ENCODE assay signal across 12 cellular contexts in genomic region chr17:49647256-49647585, GRCh38. TPM values are rescaled to one million over a fixed set of nuclear protein-coding genes. Genes with fewer than 3 reads are reported as not detected.
DNase-seq lines count a peak whose midpoint lies in the region; ATAC-seq, FAIRE-seq and TF ChIP-seq lines count a peak whose summit lies in the region.
"Had no signal": no experiment of that assay in that cellular context is flagged by ENCODE, and none has a peak within 500 bp of the region (broad histone marks: within the 10 kb centered on the region; RNA-seq: fewer than 3 reads in every experiment).

No MANE protein-coding gene starts in this region.

- H3K36me3 ChIP-seq in astrocyte (ENCODE audit: insufficient read depth, low read length): no peaks in the 10 kb centered on the region
- H3K36me3 ChIP-seq in lung (ENCODE audit: control insufficient read depth in 2 of 2, insufficient read depth in 2 of 2, low read length in 2 of 2): peaks cover 0 to 1% of the 10 kb centered on the region in 2 donors
- no peaks in the 10 kb centered on the region for H3K36me3 ChIP-seq in upper lobe of right lung

- H2AFZ ChIP-seq in astrocyte (ENCODE audit: low read depth, low read length): no peak overlapping the region

- no peak for FAIRE-seq in astrocyte (lab: Jason Lieb, UNC)

- no peak overlapping the region for H3K9ac ChIP-seq in astrocyte (ENCODE audit: low read length)

- H3K4me1 ChIP-seq in astrocyte (ENCODE audit: insufficient read depth, low read length) (peaks cover 12% of the 10 kb centered on the region), lung (ENCODE audit: control insufficient read depth in 2 of 2, insufficient read depth in 2 of 2, low read length in 2 of 2) (peaks cover 2 to 20% of the 10 kb centered on the region in 2 donors), upper lobe of right lung (peaks cover 31% of the 10 kb centered on the region)

- intact Hi-C loops in upper lobe of right lung (cut with DNase I): no loop called here

- no peaks in the 10 kb centered on the region for H3K27me3 ChIP-seq in astrocyte (ENCODE audit: insufficient read depth, low read length)
- no peaks in the 10 kb centered on the region for H3K27me3 ChIP-seq in lung (ENCODE audit: control insufficient read depth, insufficient read depth)
- H3K27me3 ChIP-seq in upper lobe of right lung: no peaks in the 10 kb centered on the region

- H3K79me2 ChIP-seq in astrocyte (ENCODE audit: insufficient read depth, low read length): peaks cover 72% of the 10 kb centered on the region

- peak overlapping the region; percentile 8 for H3K27ac ChIP-seq in astrocyte (ENCODE audit: low read depth, low read length)
- H3K27ac ChIP-seq in lung (ENCODE audit: low read depth in 1 of 2, low read length in 1 of 2): peak overlapping the region; percentile 70 to 80
- peak overlapping the region; percentile 80 for H3K27ac ChIP-seq in upper lobe of right lung

- peaks cover 3% of the 10 kb centered on the region for H3K36me3 Mint-ChIP-seq in activated naive CD4-positive, alpha-beta T cell treated with anti-CD3 and anti-CD28 coated beads, Interleukin-2, amount 50 U/mL, for 24 hours
- peaks cover 5% of the 10 kb centered on the region for H3K36me3 Mint-ChIP-seq in activated naive CD4-positive, alpha-beta T cell treated with anti-CD3 and anti-CD28 coated beads, Interleukin-2, amount 10 ng/mL, durations not matched to agents 7 days and 5 days
- no peaks in the 10 kb centered on the region for H3K36me3 Mint-ChIP-seq in astrocyte (ENCODE audit: low read depth, unreplicated experiment)

- no peak for DNase-seq in activated naive CD4-positive, alpha-beta T cell treated with anti-CD3 and anti-CD28 coated beads, Interleukin-2, amount 10 ng/mL, durations not matched to agents 7 days and 5 days
- no peak for DNase-seq in astrocyte (ENCODE audit: low read depth)
- DNase-seq in lung (ENCODE audit: low spot score): no peak
- no peak for DNase-seq in upper lobe of right lung
- no peak for DNase-seq in NCI-H82 treated with DMSO at 0.1 percent for 48 hours (lab: John Stamatoyannopoulos, UW; ENCODE audit: unreplicated experiment)
- DNase-seq in HCEC 1CT: no peak
- no peak for DNase-seq in NCI-H2196 treated with DMSO at 0.1 percent for 48 hours (lab: John Stamatoyannopoulos, UW; ENCODE audit: unreplicated experiment)
- DNase-seq: immature natural killer cell, NCI-H1092 treated with DMSO at 0.1 percent for 48 hours, NCI-H69 had no signal

- TF ChIP-seq CTCF in astrocyte (IDR thresholded peaks at IDR 0.05; ENCODE audit: insufficient read depth, low read depth, low read length): no peak
- TF ChIP-seq CTCF in lung (IDR thresholded peaks at IDR 0.05; ENCODE audit: control extremely low read depth, extremely low read depth): no peak
- TF ChIP-seq CTCF in upper lobe of right lung (IDR thresholded peaks at IDR 0.05): no peak

- no peaks in the 10 kb centered on the region for H3K27me3 Mint-ChIP-seq in activated naive CD4-positive, alpha-beta T cell treated with anti-CD3 and anti-CD28 coated beads, Interleukin-2, amount 50 U/mL, for 24 hours
- no peaks in the 10 kb centered on the region for H3K27me3 Mint-ChIP-seq in activated naive CD4-positive, alpha-beta T cell treated with anti-CD3 and anti-CD28 coated beads, Interleukin-2, amount 10 ng/mL, durations not matched to agents 7 days and 5 days
- no peaks in the 10 kb centered on the region for H3K27me3 Mint-ChIP-seq in astrocyte (ENCODE audit: low read depth, unreplicated experiment)

- CTCF ChIA-PET in activated naive CD4-positive, alpha-beta T cell treated with anti-CD3 and anti-CD28 coated beads, Interleukin-2, amount 10 ng/mL, durations not matched to agents 7 days and 5 days (lab: Charles Lee): interaction anchor here (0.6 to 1.7 kb wide), 6 partner anchors 15 to 93 kb away, joined by 3 to 6 read pairs (median 4); partner anchors contain the start of gene SLC35B1

- H3K9me3 ChIP-seq in astrocyte (ENCODE audit: insufficient read depth, low read depth, low read length) (no peaks in the 10 kb centered on the region), lung (ENCODE audit: control insufficient read depth in 2 of 2, insufficient read depth in 1 of 2, low read length in 1 of 2) (no peaks in the 10 kb centered on the region), upper lobe of right lung (no peaks in the 10 kb centered on the region)

- peak overlapping the region; percentile 84 for H3K4me2 ChIP-seq in astrocyte (ENCODE audit: low read length)

- H3K4me3 Mint-ChIP-seq in activated naive CD4-positive, alpha-beta T cell treated with anti-CD3 and anti-CD28 coated beads, Interleukin-2, amount 50 U/mL, for 24 hours: peak overlapping the region; percentile 57
- no peak overlapping the region for H3K4me3 Mint-ChIP-seq in activated naive CD4-positive, alpha-beta T cell treated with anti-CD3 and anti-CD28 coated beads, Interleukin-2, amount 10 ng/mL, durations not matched to agents 7 days and 5 days
- no peak overlapping the region for H3K4me3 Mint-ChIP-seq in astrocyte (ENCODE audit: unreplicated experiment)
- H3K4me3 Mint-ChIP-seq: immature natural killer cell, nephron had no signal

- H3K4me1 Mint-ChIP-seq in activated naive CD4-positive, alpha-beta T cell treated with anti-CD3 and anti-CD28 coated beads, Interleukin-2, amount 50 U/mL, for 24 hours: peaks cover 63% of the 10 kb centered on the region
- peaks cover 28% of the 10 kb centered on the region for H3K4me1 Mint-ChIP-seq in activated naive CD4-positive, alpha-beta T cell treated with anti-CD3 and anti-CD28 coated beads, Interleukin-2, amount 10 ng/mL, durations not matched to agents 7 days and 5 days
- H3K4me1 Mint-ChIP-seq in astrocyte (ENCODE audit: low read depth, unreplicated experiment): peaks cover 29% of the 10 kb centered on the region

- ATAC-seq in lung (ENCODE audit: insufficient read depth, low FRiP score) (peak; percentile 21), upper lobe of right lung (peak; percentile 37)

- peaks cover 15% of the 10 kb centered on the region for H4K20me1 ChIP-seq in astrocyte (ENCODE audit: insufficient read depth, low read length)

- no peaks in the 10 kb centered on the region for H3K9me3 Mint-ChIP-seq in activated naive CD4-positive, alpha-beta T cell treated with anti-CD3 and anti-CD28 coated beads, Interleukin-2, amount 50 U/mL, for 24 hours
- H3K9me3 Mint-ChIP-seq in activated naive CD4-positive, alpha-beta T cell treated with anti-CD3 and anti-CD28 coated beads, Interleukin-2, amount 10 ng/mL, durations not matched to agents 7 days and 5 days: no peaks in the 10 kb centered on the region
- no peaks in the 10 kb centered on the region for H3K9me3 Mint-ChIP-seq in astrocyte (ENCODE audit: unreplicated experiment)
- H3K9me3 Mint-ChIP-seq: immature natural killer cell, nephron had no signal

- H3K4me3 ChIP-seq in astrocyte (ENCODE audit: insufficient read depth, low read depth, low read length) (peak overlapping the region; percentile 21), lung (no peak overlapping the region), upper lobe of right lung (no peak overlapping the region)

- H3K27ac Mint-ChIP-seq in activated naive CD4-positive, alpha-beta T cell treated with anti-CD3 and anti-CD28 coated beads, Interleukin-2, amount 50 U/mL, for 24 hours: peak overlapping the region; percentile 83
- H3K27ac Mint-ChIP-seq in activated naive CD4-positive, alpha-beta T cell treated with anti-CD3 and anti-CD28 coated beads, Interleukin-2, amount 10 ng/mL, durations not matched to agents 7 days and 5 days: no peak overlapping the region
- peak overlapping the region; percentile 84 for H3K27ac Mint-ChIP-seq in astrocyte (ENCODE audit: unreplicated experiment)
- H3K27ac Mint-ChIP-seq: nephron had no signal

- 88 to 95% methylated on average over 8 of the region's 8 CpGs for WGBS in lung, 2 donors

RNA-seq across cellular contexts. Expression of gene SPOP, which starts 30.7 kb away (rescaled TPM):
- total RNA-seq in astrocyte: 46.6 and 48.6 TPM in 2 replicates
- total RNA-seq in lung: 10 to 100 TPM; 85.0 to 98.0 TPM
- 10 to 100 TPM; 28.7 to 44.2 TPM for polyA plus RNA-seq in lung
- 87.3 TPM for total RNA-seq in upper lobe of right lung

Comparison
In these comparisons a context has a peak if more than half of its experiments do, and no peak if none do; other contexts are left out.
1. H3K27ac ChIP-seq: peak in every context shown above with its lines; median percentile 80 in upper lobe of right lung; 75 in lung; 8 in astrocyte.